In the genomic region with DNA sequence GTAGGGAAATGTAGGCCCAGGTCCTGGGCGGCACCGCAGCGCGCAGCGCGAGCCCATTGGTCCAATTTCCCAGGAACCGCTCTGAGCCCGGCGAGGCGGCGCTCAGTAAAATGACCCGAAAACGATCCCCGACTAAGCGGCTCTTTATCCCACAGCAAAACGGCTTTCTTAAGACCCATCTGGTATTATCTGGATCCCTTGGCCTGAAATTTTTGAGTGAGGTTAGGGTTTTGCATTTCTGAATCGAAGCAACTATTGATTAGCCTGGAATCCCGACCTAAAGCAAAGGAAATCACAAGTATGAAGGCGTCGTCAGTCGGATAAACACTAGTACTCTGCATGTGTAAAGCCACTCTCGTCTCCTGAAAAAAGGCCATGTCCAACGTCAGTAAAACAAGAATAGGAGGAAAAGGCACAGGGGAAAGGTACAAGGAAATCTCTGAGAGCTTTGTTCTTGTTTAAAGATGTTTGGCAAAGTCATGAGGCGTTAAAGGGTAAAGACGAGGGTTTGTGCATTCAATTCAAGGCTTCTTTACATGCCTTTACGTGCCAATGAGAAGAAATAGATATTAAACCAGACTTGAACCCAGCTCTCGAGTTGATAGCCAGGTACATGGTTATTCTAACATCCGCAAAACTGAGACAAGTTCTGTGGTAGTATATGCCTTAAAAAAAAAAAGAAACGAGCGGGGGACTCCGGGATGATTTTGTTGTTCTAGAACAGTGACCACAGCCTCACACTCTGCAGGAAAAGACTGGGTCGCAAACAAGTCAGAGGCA, we compare ENCODE assay signal across 9 cellular contexts. TPM values are rescaled to one million over a fixed set of nuclear protein-coding genes. Genes with fewer than 3 reads are reported as not detected.
DNase-seq lines count a peak whose midpoint lies in the region; ATAC-seq, FAIRE-seq and TF ChIP-seq lines count a peak whose summit lies in the region.
"Had no signal": no experiment of that assay in that cellular context is flagged by ENCODE, and none has a peak within 500 bp of the region (broad histone marks: within the 10 kb centered on the region; RNA-seq: fewer than 3 reads in every experiment).

No MANE protein-coding gene starts in this region.

- H2BK20ac ChIP-seq in H9 (ENCODE audit: low read depth, low read length, poor library complexity, severe bottlenecking) = no peak overlapping the region

- peaks cover 2% of the 10 kb centered on the region for H4K20me1 ChIP-seq in H9 (ENCODE audit: control insufficient read depth, insufficient read depth, insufficient read length)
- H4K20me1 ChIP-seq in keratinocyte (ENCODE audit: control insufficient read depth, extremely low read depth, insufficient read depth, low read length) = peaks cover 38% of the 10 kb centered on the region

- H3K27me3 ChIP-seq in BE2C (no peaks in the 10 kb centered on the region), H9 (ENCODE audit: insufficient read depth, low read length) (no peaks in the 10 kb centered on the region), keratinocyte (ENCODE audit: control insufficient read depth, extremely low read depth, insufficient read depth, low read length) (no peaks in the 10 kb centered on the region), tibial artery (no peaks in the 10 kb centered on the region)

- H3K56ac ChIP-seq in H9 (ENCODE audit: insufficient read length, low read depth, low read length) = no peak overlapping the region

- WGBS in H9 (ENCODE audit: extremely low coverage, insufficient read length, low lambda C conversion rate) = no CpG with 5 or more reads among the region's 32 CpGs

- H3K9me3 Mint-ChIP-seq in H9 = peaks cover 0 to 3% of the 10 kb centered on the region in 2 experiments; a peak in 2 of 5 replicates
- H3K9me3 Mint-ChIP-seq in activated naive CD8-positive, alpha-beta T cell (ENCODE audit: low read depth) = no peaks in the 10 kb centered on the region

- H3K23me2 ChIP-seq in H9 (ENCODE audit: insufficient read length, low read depth, low read length, poor library complexity, severe bottlenecking) = peaks cover 25% of the 10 kb centered on the region

- no peak overlapping the region for H2AFZ ChIP-seq in H9 (ENCODE audit: low read length)
- H2AFZ ChIP-seq in keratinocyte (ENCODE audit: control insufficient read depth, low read length) = peak overlapping the region; percentile 71

- H3K4me1 Mint-ChIP-seq in H9 = peaks cover 29 to 31% of the 10 kb centered on the region in 2 experiments
- H3K4me1 Mint-ChIP-seq in activated naive CD8-positive, alpha-beta T cell (ENCODE audit: low read depth) = peaks cover 50% of the 10 kb centered on the region

- peaks cover 47 to 52% (median 51%) of the 10 kb centered on the region in 3 experiments for H3K36me3 Mint-ChIP-seq in H9 (ENCODE audit: insufficient read depth in 1 of 3, low read depth in 3 of 3)
- peaks cover 7% of the 10 kb centered on the region for H3K36me3 Mint-ChIP-seq in activated naive CD8-positive, alpha-beta T cell

- H3K9me1 ChIP-seq in keratinocyte (ENCODE audit: control insufficient read depth, extremely low read depth, insufficient read depth, low read length) = peaks cover 7% of the 10 kb centered on the region

- intact Hi-C loops in tibial artery (cut with DNase I; ENCODE audit: low total_unique reads) = loop anchor here (2.0 kb wide), 1 partner anchor 60 kb away; a partner anchor contains a TSS

- no peak for FAIRE-seq in keratinocyte (lab: Jason Lieb, UNC)

- H3K27ac Mint-ChIP-seq in H9 = peak overlapping the region; percentile 91 to 99 (median 97)
- H3K27ac Mint-ChIP-seq in activated naive CD8-positive, alpha-beta T cell = peak overlapping the region; percentile 99

- no peaks in the 10 kb centered on the region for H3K9me3 ChIP-seq in BE2C
- H3K9me3 ChIP-seq in H9 (ENCODE audit: control insufficient read depth, low read depth, low read length) = no peaks in the 10 kb centered on the region
- no peaks in the 10 kb centered on the region for H3K9me3 ChIP-seq in keratinocyte (ENCODE audit: control insufficient read depth, low read depth, low read length)
- no peaks in the 10 kb centered on the region for H3K9me3 ChIP-seq in tibial artery

- no peak overlapping the region for H2BK15ac ChIP-seq in H9 (ENCODE audit: low read depth, low read length)

- H3K4me1 ChIP-seq in BE2C (no peaks in the 10 kb centered on the region), H9 (ENCODE audit: insufficient read depth, low read length) (no peaks in the 10 kb centered on the region), keratinocyte (ENCODE audit: control insufficient read depth, extremely low read depth, insufficient read depth, low read length) (peaks cover 32% of the 10 kb centered on the region), tibial artery (peaks cover 0 to 49% (median 42%) of the 10 kb centered on the region in 4 donors)

- H3K4me3 Mint-ChIP-seq in H9 = peak overlapping the region; percentile 78 to 93
- H3K4me3 Mint-ChIP-seq in activated naive CD8-positive, alpha-beta T cell = peak overlapping the region; percentile 95

- H3T11ph ChIP-seq in H9 (ENCODE audit: low read length) = no peak overlapping the region

- ATAC-seq in HG03342 (IDR thresholded peaks at IDR 0.05; ENCODE audit: unreplicated experiment) (no peak), GM18520 (IDR thresholded peaks at IDR 0.05; ENCODE audit: unreplicated experiment) (no peak)

- H3K27ac ChIP-seq in H9 (ENCODE audit: insufficient read length, low read depth, low read length) (peak overlapping the region; percentile 54), keratinocyte (ENCODE audit: control insufficient read depth, insufficient read depth, low read length) (peak overlapping the region; percentile 90), tibial artery (peak overlapping the region; percentile 97 to 98)

- H3K4me3 ChIP-seq in BE2C (ENCODE audit: low read depth, low read length) (peak overlapping the region; percentile 89), keratinocyte (ENCODE audit: control insufficient read depth in 2 of 3, extremely low read depth in 1 of 3, insufficient read depth in 2 of 3, low read depth in 1 of 3, low read length in 3 of 3) (peak overlapping the region; percentile 83 to 96 (median 91)), tibial artery (peak overlapping the region; percentile 84 to 99)

- H2AK5ac ChIP-seq in H9 (ENCODE audit: insufficient read length, low read length) = no peak overlapping the region

- H4K5ac ChIP-seq in H9 (ENCODE audit: insufficient read length, low read depth, low read length) = no peak overlapping the region

- DNase-seq in BE2C (no peak), H9 (no peak), keratinocyte (ENCODE audit: low read depth, low spot score) (no peak), tibial artery (no peak)
- DNase-seq in activated CD4-positive, alpha-beta T cell treated with anti-CD3 and anti-CD28 coated beads for 4 hours = no peak

- peak overlapping the region; percentile 68; the same call in 1 of the 2 replicates for H3K14ac ChIP-seq in H9 (ENCODE audit: insufficient read depth, low read length)

- peak overlapping the region; percentile 79 for H2BK120ac ChIP-seq in H9 (ENCODE audit: low read depth, low read length, poor library complexity, severe bottlenecking)

- H2BK12ac ChIP-seq in H9 (ENCODE audit: insufficient read length, low read depth, low read length) = no peak overlapping the region

- no peaks in the 10 kb centered on the region for H3K27me3 Mint-ChIP-seq in H9 (ENCODE audit: low read depth)
- no peaks in the 10 kb centered on the region for H3K27me3 Mint-ChIP-seq in activated naive CD8-positive, alpha-beta T cell

- H3K79me2 ChIP-seq in H9 (ENCODE audit: insufficient read depth, low read length) = peaks cover 14% of the 10 kb centered on the region; the same call in 1 of the 2 replicates
- peaks cover 69% of the 10 kb centered on the region for H3K79me2 ChIP-seq in keratinocyte (ENCODE audit: control insufficient read depth, insufficient read depth, low read length)

- H3K79me1 ChIP-seq in H9 (ENCODE audit: insufficient read depth, low read depth, low read length, poor library complexity, severe bottlenecking) = peaks cover 3% of the 10 kb centered on the region

- dilution Hi-C loops in keratinocyte (cut with MboI; ENCODE audit: extremely low pct_ligation_motif_present, low sequenced_read_pairs) = no loop called here

- peak overlapping the region; percentile 64 for H3K18ac ChIP-seq in H9 (ENCODE audit: insufficient read length, low read depth, low read length)

- no peak overlapping the region for H4K8ac ChIP-seq in H9 (replicated peaks; ENCODE audit: insufficient read length, low read depth, low read length)

- H3K36me3 ChIP-seq in BE2C (peaks cover 50% of the 10 kb centered on the region), keratinocyte (ENCODE audit: control insufficient read depth in 2 of 2, extremely low read depth in 1 of 2, insufficient read depth in 2 of 2, low read length in 2 of 2) (peaks cover 38 to 52% of the 10 kb centered on the region in 2 experiments), tibial artery (peaks cover 40 to 46% (median 41%) of the 10 kb centered on the region in 3 donors)

- TF ChIP-seq CTCF in BE2C (IDR thresholded peaks at IDR 0.05; ENCODE audit: low read depth, low read length) (no peak), H9 (conservative IDR thresholded peaks at IDR 0.05) (no peak), keratinocyte (optimal IDR thresholded peaks at IDR 0.05 in 1 of 3, IDR thresholded peaks at IDR 0.05 in 1 of 3, conservative IDR thresholded peaks at IDR 0.05 in 1 of 3; ENCODE audit: extremely low read depth in 1 of 3, insufficient read depth in 2 of 3, low read length in 3 of 3) (no peak), tibial artery (IDR thresholded peaks at IDR 0.05) (no peak)

- H3K9ac ChIP-seq in H9 (ENCODE audit: extremely low read depth, insufficient read length, low read length) (peak overlapping the region; percentile 56), keratinocyte (ENCODE audit: control insufficient read depth, extremely low read depth, insufficient read depth, low read length) (peak overlapping the region; percentile 83)

- H3K4ac ChIP-seq in H9 (ENCODE audit: low read depth, low read length) = no peak overlapping the region; the same call in 1 of the 2 replicates

- no peak overlapping the region for H3K23ac ChIP-seq in H9 (ENCODE audit: insufficient read length, low read depth, low read length)

- H4K91ac ChIP-seq in H9 (ENCODE audit: insufficient read length, low read depth, low read length) = no peak overlapping the region

- H3K4me2 ChIP-seq in H9 (ENCODE audit: insufficient read depth, insufficient read length, low read length) (peak overlapping the region; percentile 92), keratinocyte (ENCODE audit: control insufficient read depth, extremely low read depth, insufficient read depth, low read depth, low read length) (peak overlapping the region; percentile 92)

- no peak overlapping the region for H2BK5ac ChIP-seq in H9 (ENCODE audit: insufficient read length, low read length)

RNA-seq across cellular contexts. Expression of a gene that starts 0.6 kb away (rescaled TPM):
- polyA plus RNA-seq in BE2C (2012; ENCODE audit: insufficient read depth, insufficient read length, low read depth) = 2,504 TPM
- total RNA-seq in H9 (2021) = 1,107 and 1,147 TPM in 2 replicates
- polyA plus RNA-seq in keratinocyte = 571 to 1,860 TPM (median 1,236 TPM) in 3 replicates
- 666 TPM for polyA plus RNA-seq in keratinocyte (2011; ENCODE audit: low read depth)
- 1,327 and 1,969 TPM in 2 replicates for polyA plus RNA-seq in keratinocyte (2011; cell fraction: cytosol; rRNA removed)
- 923 and 954 TPM in 2 replicates for polyA plus RNA-seq in keratinocyte (2011; cell fraction: nucleus; rRNA removed)
- polyA plus RNA-seq in keratinocyte (2012; ENCODE audit: low replicate concordance) = 653 and 1,356 TPM in 2 replicates
- 1,488 to 1,745 TPM (median 1,639 TPM) in 3 replicates for polyA minus RNA-seq in keratinocyte
- polyA minus RNA-seq in keratinocyte (2011; cell fraction: cytosol; rRNA and poly(A)+ RNA removed) = 1,134 TPM
- polyA minus RNA-seq in keratinocyte (2011; cell fraction: nucleus; rRNA and poly(A)+ RNA removed) = 407 and 633 TPM in 2 replicates

RNA-seq across cellular contexts. Expression of a gene that starts 1.7 kb away (rescaled TPM):
- 116 TPM for polyA plus RNA-seq in BE2C (2012; ENCODE audit: insufficient read depth, insufficient read length, low read depth)
- total RNA-seq in H9 (2021) = 45.0 and 49.2 TPM in 2 replicates
- 24.7 to 34.4 TPM (median 28.0 TPM) in 3 replicates for polyA plus RNA-seq in keratinocyte
- polyA plus RNA-seq in keratinocyte (2011; ENCODE audit: low read depth) = 11.3 TPM
- polyA plus RNA-seq in keratinocyte (2011; cell fraction: cytosol; rRNA removed) = 14.1 and 17.2 TPM in 2 replicates
- 77.4 and 79.1 TPM in 2 replicates for polyA plus RNA-seq in keratinocyte (2011; cell fraction: nucleus; rRNA removed)
- 28.3 and 40.9 TPM in 2 replicates for polyA plus RNA-seq in keratinocyte (2012; ENCODE audit: low replicate concordance)
- 16.0 to 61.7 TPM (median 18.2 TPM) in 3 replicates for polyA minus RNA-seq in keratinocyte
- 22.1 TPM for polyA minus RNA-seq in keratinocyte (2011; cell fraction: cytosol; rRNA and poly(A)+ RNA removed)
- polyA minus RNA-seq in keratinocyte (2011; cell fraction: nucleus; rRNA and poly(A)+ RNA removed) = 17.1 and 19.7 TPM in 2 replicates

RNA-seq across cellular contexts. Expression of a gene that starts 14.1 kb away (rescaled TPM):
- 95.6 TPM for polyA plus RNA-seq in BE2C (2012; ENCODE audit: insufficient read depth, insufficient read length, low read depth)
- total RNA-seq in H9 (2021) = 22.9 and 26.2 TPM in 2 replicates
- polyA plus RNA-seq in keratinocyte = 4.6 to 13.6 TPM (median 4.8 TPM) in 3 replicates
- polyA plus RNA-seq in keratinocyte (2011; ENCODE audit: low read depth) = 0.44 TPM
- 1.8 and 2.3 TPM in 2 replicates for polyA plus RNA-seq in keratinocyte (2011; cell fraction: cytosol; rRNA removed)
- 36.8 and 56.7 TPM in 2 replicates for polyA plus RNA-seq in keratinocyte (2011; cell fraction: nucleus; rRNA removed)
- polyA plus RNA-seq in keratinocyte (2012; ENCODE audit: low replicate concordance) = 2.8 and 2.9 TPM in 2 replicates
- polyA minus RNA-seq in keratinocyte = 3.7 to 5.9 TPM (median 5.7 TPM) in 3 replicates
- not detected for polyA minus RNA-seq in keratinocyte (2011; cell fraction: cytosol; rRNA and poly(A)+ RNA removed)
- 3.3 and 3.5 TPM in 2 replicates for polyA minus RNA-seq in keratinocyte (2011; cell fraction: nucleus; rRNA and poly(A)+ RNA removed)

RNA-seq across cellular contexts. Expression of a gene that starts 21.1 kb away (rescaled TPM):
- not detected for polyA plus RNA-seq in BE2C (2012; ENCODE audit: insufficient read depth, insufficient read length, low read depth)
- total RNA-seq in H9 (2021) = not detected in 2 replicates
- not detected in 3 replicates for polyA plus RNA-seq in keratinocyte
- polyA plus RNA-seq in keratinocyte (2011; ENCODE audit: low read depth) = not detected
- polyA plus RNA-seq in keratinocyte (2011; cell fraction: cytosol; rRNA removed) = not detected in 2 replicates
- not detected in 2 replicates for polyA plus RNA-seq in keratinocyte (2011; cell fraction: nucleus; rRNA removed)
- polyA plus RNA-seq in keratinocyte (2012; ENCODE audit: low replicate concordance) = not detected in 2 replicates
- not detected in 3 replicates for polyA minus RNA-seq in keratinocyte
- polyA minus RNA-seq in keratinocyte (2011; cell fraction: cytosol; rRNA and poly(A)+ RNA removed) = not detected
- polyA minus RNA-seq in keratinocyte (2011; cell fraction: nucleus; rRNA and poly(A)+ RNA removed) = not detected in 2 replicates

RNA-seq across cellular contexts. Expression of a gene that starts 24.8 kb away (rescaled TPM):
- polyA plus RNA-seq in BE2C (2012; ENCODE audit: insufficient read depth, insufficient read length, low read depth) = 10.3 TPM
- total RNA-seq in H9 (2021) = 0.88 and 1.2 TPM in 2 replicates
- 0.12 to 0.44 TPM (median 0.15 TPM) in 3 replicates for polyA plus RNA-seq in keratinocyte
- polyA plus RNA-seq in keratinocyte (2011; ENCODE audit: low read depth) = 0.39 TPM
- 0.04 and 0.08 TPM in 2 replicates for polyA plus RNA-seq in keratinocyte (2011; cell fraction: cytosol; rRNA removed)
- 0.84 and 1.2 TPM in 2 replicates for polyA plus RNA-seq in keratinocyte (2011; cell fraction: nucleus; rRNA removed)
- 0.21 and 0.93 TPM in 2 replicates for polyA plus RNA-seq in keratinocyte (2012; ENCODE audit: low replicate concordance)
- polyA minus RNA-seq in keratinocyte = 0.79 TPM in 1 of 3 replicates, not detected in the others
- not detected for polyA minus RNA-seq in keratinocyte (2011; cell fraction: cytosol; rRNA and poly(A)+ RNA removed)
- polyA minus RNA-seq in keratinocyte (2011; cell fraction: nucleus; rRNA and poly(A)+ RNA removed) = 0.47 TPM in 1 of 2 replicates, not detected in the other
- total RNA-seq: M059J had no signal
